32 cellular contexts compared by ENCODE assay signal in genomic region chr12:12282202-12282601, GRCh38.
"Had no signal": no experiment of that assay in that cellular context is flagged by ENCODE, and none has a peak within 500 bp of the region (broad histone marks: within the 10 kb centered on the region; RNA-seq: fewer than 3 reads in every experiment).

No MANE protein-coding gene starts in this region.

- H3K36me3 ChIP-seq: MG63 had no signal

- H3K27ac ChIP-seq: VCaP had no signal

- H3K4me1 Mint-ChIP-seq: activated B cell treated with CpG ODN at 0.5 μM for 24 hours; activated CD8-positive, alpha-beta memory T cell treated with anti-CD3 and anti-CD28 coated beads, Interleukin-2, amount 10 ng/mL, durations not matched to agents 7 days and 5 days; activated naive CD4-positive, alpha-beta T cell treated with anti-CD3 and anti-CD28 coated beads, Interleukin-2, amount 10 ng/mL, durations not matched to agents 7 days and 5 days had no signal

- H3K27ac Mint-ChIP-seq: activated B cell treated with CpG ODN at 0.5 μM for 24 hours; activated CD4-positive, alpha-beta memory T cell treated with anti-CD3 and anti-CD28 coated beads for 36 hours; activated CD8-positive, alpha-beta memory T cell treated with anti-CD3 and anti-CD28 coated beads, Interleukin-2, amount 10 ng/mL, durations not matched to agents 7 days and 5 days; activated naive CD4-positive, alpha-beta T cell treated with anti-CD3 and anti-CD28 coated beads, Interleukin-2, amount 10 ng/mL, durations not matched to agents 7 days and 5 days; activated naive CD8-positive, alpha-beta T cell; activated naive CD8-positive, alpha-beta T cell treated with anti-CD3 and anti-CD28 coated beads, Interleukin-2, amount 50 U/mL, for 24 hours had no signal

- H3K4me3 Mint-ChIP-seq: activated B cell treated with CpG ODN at 0.5 μM for 24 hours; activated CD4-positive, alpha-beta memory T cell treated with anti-CD3 and anti-CD28 coated beads for 36 hours; activated CD8-positive, alpha-beta memory T cell treated with anti-CD3 and anti-CD28 coated beads, Interleukin-2, amount 10 ng/mL, durations not matched to agents 7 days and 5 days; activated naive CD4-positive, alpha-beta T cell treated with anti-CD3 and anti-CD28 coated beads, Interleukin-2, amount 10 ng/mL, durations not matched to agents 7 days and 5 days; activated naive CD8-positive, alpha-beta T cell; activated naive CD8-positive, alpha-beta T cell treated with anti-CD3 and anti-CD28 coated beads, Interleukin-2, amount 50 U/mL, for 24 hours had no signal

- ATAC-seq: activated CD8-positive, alpha-beta memory T cell treated with anti-CD3 and anti-CD28 coated beads, Interleukin-2, amount 10 ng/mL, durations not matched to agents 7 days and 5 days; activated naive CD8-positive, alpha-beta T cell treated with anti-CD3 and anti-CD28 coated beads, Interleukin-2, amount 50 U/mL, for 24 hours had no signal

- H3K36me3 Mint-ChIP-seq: activated naive CD4-positive, alpha-beta T cell treated with anti-CD3 and anti-CD28 coated beads, Interleukin-2, amount 10 ng/mL, durations not matched to agents 7 days and 5 days; activated naive CD8-positive, alpha-beta T cell; brain had no signal

- H3K4me3 ChIP-seq: MG63 had no signal

- H3K27me3 ChIP-seq: MG63 had no signal

- DNase-seq: activated B cell treated with CpG ODN at 0.5 μM for 24 hours; activated CD4-positive, alpha-beta memory T cell treated with anti-CD3 and anti-CD28 coated beads for 36 hours; activated CD4-positive, alpha-beta T cell treated with anti-CD3 and anti-CD28 coated beads for 4 hours; activated CD4-positive, alpha-beta T cell treated with anti-CD3 and anti-CD28 coated beads, Interleukin-2, amount 50 U/mL, for 1 hour; activated CD4-positive, CD25-positive, alpha-beta regulatory T cell treated with anti-CD3 and anti-CD28 coated beads, Interleukin-2, amount 50 U/mL, for 72 hours; activated CD8-positive, alpha-beta memory T cell treated with anti-CD3 and anti-CD28 coated beads for 24 hours; activated CD8-positive, alpha-beta memory T cell treated with anti-CD3 and anti-CD28 coated beads, Interleukin-2, amount 10 ng/mL, durations not matched to agents 7 days and 5 days; activated CD8-positive, alpha-beta memory T cell treated with anti-CD3 and anti-CD28 coated beads, Interleukin-2, amount 50 U/mL, for 48 hours; activated effector memory CD4-positive, alpha-beta T cell treated with Interleukin-2 at 50 U/mL for 16 hours; activated naive CD4-positive, alpha-beta T cell treated with anti-CD3 and anti-CD28 coated beads, Interleukin-2, amount 10 ng/mL, durations not matched to agents 7 days and 5 days; activated naive CD8-positive, alpha-beta T cell treated with anti-CD3 and anti-CD28 coated beads, Interleukin-2, amount 50 U/mL, for 24 hours; activated T-cell treated with anti-CD3 and anti-CD28 coated beads, Interleukin-2, amount 50 U/mL, for 48 hours; anterior cingulate cortex; caudate nucleus; cerebellar nuclear complex; Kasumi-1; MG63; NCI-H1092 treated with DMSO at 0.1 percent for 48 hours; NCI-H1417; NCI-H187 treated with DMSO at 0.1 percent for 48 hours; NCI-H2081 treated with DMSO at 0.1 percent for 48 hours; NCI-H446 treated with DMSO at 0.1 percent for 48 hours; NCI-H524; NCI-H69; NK-92 treated with Interleukin-12 subunit alpha and Interleukin-12 subunit beta, amount 100 ng/mL, for 24 hours; Right ventricle myocardium superior; T-helper 1 cell; T-helper 2 cell; T-helper 9 cell had no signal
